ENCODE assay signal across 13 cellular contexts in genomic region chr3:188929138-188929537, GRCh38.
DNase-seq lines count a peak whose midpoint lies in the region; ATAC-seq and TF ChIP-seq lines count a peak whose summit lies in the region.
"Had no signal": no experiment of that assay in that cellular context is flagged by ENCODE, and none has a peak within 500 bp of the region (broad histone marks: within the 10 kb centered on the region; RNA-seq: fewer than 3 reads in every experiment).

No MANE protein-coding gene starts in this region.

- no peak overlapping the region for H3K4me3 Mint-ChIP-seq in activated T-helper 2 cell treated with anti-CD3 and anti-CD28 coated beads, Interferon-gamma antibody, Interleukin-2, Interleukin-4, amounts not matched to agents 10 μg/mL and 5 μg/mL and 100 μg/mL, durations not matched to agents 14 hours and 24 hours and 36 hours (ENCODE audit: low read depth)
- H3K4me3 Mint-ChIP-seq: mesothelial cell of epicardium had no signal

- H3K27me3 ChIP-seq in WERI-Rb-1 (ENCODE audit: insufficient read depth, low read depth, severe bottlenecking) (no peaks in the 10 kb centered on the region), heart left ventricle (no peaks in the 10 kb centered on the region)
- H3K27me3 ChIP-seq: BE2C had no signal

- WGBS in heart left ventricle, 4 donors, result 53 to 76% (median 72%) methylated on average over 2 of the region's 2 CpGs

- H3K36me3 Mint-ChIP-seq in activated T-helper 2 cell treated with anti-CD3 and anti-CD28 coated beads, Interferon-gamma antibody, Interleukin-2, Interleukin-4, amounts not matched to agents 10 μg/mL and 5 μg/mL and 100 μg/mL, durations not matched to agents 14 hours and 24 hours and 36 hours (ENCODE audit: low read depth), result no peaks in the 10 kb centered on the region
- H3K36me3 Mint-ChIP-seq: mesothelial cell of epicardium had no signal

- no peak for TF ChIP-seq POLR2A in heart left ventricle (IDR thresholded peaks at IDR 0.05)

- H3K9me3 Mint-ChIP-seq in activated T-helper 2 cell treated with anti-CD3 and anti-CD28 coated beads, Interferon-gamma antibody, Interleukin-2, Interleukin-4, amounts not matched to agents 10 μg/mL and 5 μg/mL and 100 μg/mL, durations not matched to agents 14 hours and 24 hours and 36 hours, result no peaks in the 10 kb centered on the region
- H3K9me3 Mint-ChIP-seq: mesothelial cell of epicardium had no signal

- H3K27ac Mint-ChIP-seq in activated T-helper 2 cell treated with anti-CD3 and anti-CD28 coated beads, Interferon-gamma antibody, Interleukin-2, Interleukin-4, amounts not matched to agents 10 μg/mL and 5 μg/mL and 100 μg/mL, durations not matched to agents 14 hours and 24 hours and 36 hours, result no peak overlapping the region
- H3K27ac Mint-ChIP-seq: mesothelial cell of epicardium had no signal

- peak in 3 of 4 donors; percentile 61 to 68 (median 63) for ATAC-seq in heart left ventricle

- no peaks in the 10 kb centered on the region for H3K4me1 Mint-ChIP-seq in activated T-helper 2 cell treated with anti-CD3 and anti-CD28 coated beads, Interferon-gamma antibody, Interleukin-2, Interleukin-4, amounts not matched to agents 10 μg/mL and 5 μg/mL and 100 μg/mL, durations not matched to agents 14 hours and 24 hours and 36 hours (ENCODE audit: low read depth)

- no peak overlapping the region for H3K4me3 ChIP-seq in WERI-Rb-1 (ENCODE audit: low read depth, low read length)
- no peak overlapping the region for H3K4me3 ChIP-seq in heart left ventricle

- TF ChIP-seq CTCF in WERI-Rb-1 (IDR thresholded peaks at IDR 0.05; ENCODE audit: low read depth, low read length) (peak; percentile 39; the same call in 1 of the 2 replicates), heart left ventricle (IDR thresholded peaks at IDR 0.05) (peak in 5 of 12 donors; percentile 20 to 45 (median 30))

- peaks cover 6% of the 10 kb centered on the region for H3K27me3 Mint-ChIP-seq in activated T-helper 2 cell treated with anti-CD3 and anti-CD28 coated beads, Interferon-gamma antibody, Interleukin-2, Interleukin-4, amounts not matched to agents 10 μg/mL and 5 μg/mL and 100 μg/mL, durations not matched to agents 14 hours and 24 hours and 36 hours (ENCODE audit: low read depth)

- intact Hi-C loops in heart left ventricle (cut with DNase I), result no loop called here
- intact Hi-C loops in activated T-helper 2 cell treated with anti-CD3 and anti-CD28 coated beads, Interferon-gamma antibody, Interleukin-2, Interleukin-4, amounts not matched to agents 10 μg/mL and 5 μg/mL and 100 μg/mL, durations not matched to agents 14 hours and 24 hours and 36 hours (cut with micrococcal nuclease), result no loop called here

- H3K36me3 ChIP-seq in WERI-Rb-1, result no peaks in the 10 kb centered on the region
- no peaks in the 10 kb centered on the region for H3K36me3 ChIP-seq in heart left ventricle
- H3K36me3 ChIP-seq: BE2C had no signal

- DNase-seq in NCI-H345 (lab: John Stamatoyannopoulos, UW) (peak; percentile 16), NCI-H345 treated with DMSO at 0.1 percent for 48 hours (lab: John Stamatoyannopoulos, UW; ENCODE audit: unreplicated experiment) (no peak), WERI-Rb-1 (peak; percentile 31), heart left ventricle (no peak), renal cortical epithelial cell (ENCODE audit: low read depth) (peak; percentile 53), NCI-H1105 treated with DMSO at 0.1 percent for 48 hours (lab: John Stamatoyannopoulos, UW) (no peak)
- no peak for DNase-seq in effector CD4-positive, alpha-beta T cell
- no peak for DNase-seq in activated T-helper 2 cell treated with anti-CD3 and anti-CD28 coated beads, Interferon-gamma antibody, Interleukin-2, Interleukin-4, amounts not matched to agents 10 μg/mL and 5 μg/mL and 100 μg/mL, durations not matched to agents 14 hours and 24 hours and 36 hours (ENCODE audit: low spot score)
- DNase-seq: activated naive CD4-positive, alpha-beta T cell treated with anti-CD3 and anti-CD28 coated beads, Interleukin-2, amount 50 U/mL, for 16 hours; BE2C; erythroblast; MM.1S had no signal

- peaks cover 0 to 19% (median 0%) of the 10 kb centered on the region in 12 donors for H3K4me1 ChIP-seq in heart left ventricle
- H3K4me1 ChIP-seq: BE2C had no signal

- H3K27ac ChIP-seq in WERI-Rb-1, result no peak overlapping the region
- H3K27ac ChIP-seq in heart left ventricle, result no peak overlapping the region

- no peaks in the 10 kb centered on the region for H3K9me3 ChIP-seq in WERI-Rb-1 (ENCODE audit: severe bottlenecking)
- no peaks in the 10 kb centered on the region for H3K9me3 ChIP-seq in heart left ventricle
- H3K9me3 ChIP-seq: BE2C had no signal

Comparison
In these comparisons a context has a peak if more than half of its experiments do, and no peak if none do; other contexts are left out.
1. DNase-seq: peak in NCI-H345 (single experiment), WERI-Rb-1 (single experiment) and renal cortical epithelial cell (single experiment); none in NCI-H345 treated with DMSO at 0.1 percent for 48 hours (single experiment), heart left ventricle (0 of 5), effector CD4-positive, alpha-beta T cell (single experiment), NCI-H1105 treated with DMSO at 0.1 percent for 48 hours (single experiment) and activated T-helper 2 cell treated with anti-CD3 and anti-CD28 coated beads, Interferon-gamma antibody, Interleukin-2, Interleukin-4, amounts not matched to agents 10 μg/mL and 5 μg/mL and 100 μg/mL, durations not matched to agents 14 hours and 24 hours and 36 hours (single experiment).